In genomic region chr1:117366982-117367768, GRCh38 we compare ENCODE assay signal across 1 cellular context.
TF ChIP-seq lines count a peak whose summit lies in the region.

MAN1A2 (plus strand) TSS chr1:117367449; CDS start chr1:117368184, 735 bp downstream.

TF ChIP-seq in HepG2, 621 proteins besides CTCF, POLR2A, EP300 and RAD21 (continued from another document):
- no peak for TF ChIP-seq MEIS1 (CRISPR knock-in tag; IDR thresholded peaks at IDR 0.05; ENCODE audit: borderline replicate concordance)
- TF ChIP-seq ZSCAN22 (CRISPR knock-in tag; IDR thresholded peaks at IDR 0.05), result no peak
- no peak for TF ChIP-seq SP140L (CRISPR knock-in tag; IDR thresholded peaks at IDR 0.05; ENCODE audit: borderline replicate concordance)
